In the genomic region with DNA sequence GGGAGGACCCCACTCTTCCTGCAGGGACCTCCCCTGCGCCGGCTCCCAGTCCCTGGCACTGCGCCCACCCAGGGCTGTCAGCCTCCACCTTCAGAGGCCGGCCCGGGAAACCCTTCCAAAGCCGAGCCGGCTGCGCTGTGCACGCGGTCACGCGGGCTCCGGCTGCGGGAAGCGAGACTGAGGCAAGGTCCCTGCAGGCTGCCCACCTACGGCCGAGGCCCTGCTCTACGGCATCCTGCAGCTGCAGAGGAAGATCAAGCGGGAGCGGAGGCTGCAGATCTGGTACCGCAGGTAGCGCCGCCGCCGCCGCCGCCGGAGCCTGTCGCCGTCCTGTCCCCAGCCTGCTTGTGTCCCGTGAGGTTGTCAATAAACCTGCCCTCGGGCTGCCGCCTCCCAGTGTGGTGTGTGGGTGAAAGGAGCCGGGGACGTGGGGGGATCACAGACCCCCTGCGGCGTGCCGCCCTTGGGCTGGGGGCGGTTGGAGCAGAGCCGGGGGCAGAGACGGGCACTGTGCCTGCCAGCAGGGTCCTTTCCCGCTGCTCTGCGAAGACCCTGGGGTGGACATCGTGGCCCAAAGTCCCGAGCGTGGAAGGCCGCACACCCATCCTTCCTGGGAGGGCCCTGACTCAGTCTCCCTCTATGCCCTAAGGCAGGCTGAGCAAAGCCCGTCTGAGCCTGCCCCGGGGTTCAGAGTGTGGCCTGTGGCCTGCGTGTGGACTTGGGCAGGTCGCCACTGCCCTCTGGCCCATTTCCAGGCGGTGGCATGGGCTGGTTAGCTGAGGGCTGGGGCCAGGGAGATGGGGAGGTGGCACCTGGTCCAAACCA, we compare ENCODE assay signal across 15 cellular contexts. TPM values are rescaled to one million over a fixed set of nuclear protein-coding genes. Genes with fewer than 3 reads are reported as not detected.
DNase-seq lines count a peak whose midpoint lies in the region; ATAC-seq and TF ChIP-seq lines count a peak whose summit lies in the region.
"Had no signal": no experiment of that assay in that cellular context is flagged by ENCODE, and none has a peak within 500 bp of the region (broad histone marks: within the 10 kb centered on the region; RNA-seq: fewer than 3 reads in every experiment).

No MANE protein-coding gene starts in this region.

- no peak overlapping the region for H3K4me3 ChIP-seq in psoas muscle
- H3K4me3 ChIP-seq: lung, smooth muscle cell, testis had no signal

- 49 to 77% (median 57%) methylated on average over 43 to 52 of the region's 52 CpGs for WGBS in psoas muscle, 3 donors

- peaks cover 22% of the 10 kb centered on the region for H3K4me1 ChIP-seq in psoas muscle

- H3K9me3 ChIP-seq in psoas muscle: no peaks in the 10 kb centered on the region
- H3K9me3 ChIP-seq: testis had no signal

- peak overlapping the region; percentile 30 for H3K27ac ChIP-seq in psoas muscle

- TF ChIP-seq CTCF in psoas muscle (IDR thresholded peaks at IDR 0.05): no peak

- ATAC-seq in psoas muscle (peak; percentile 10 to 51 (median 40)), HG03196 (IDR thresholded peaks at IDR 0.05; ENCODE audit: unreplicated experiment) (no peak)
- ATAC-seq: CD8-positive, alpha-beta T cell had no signal

- DNase-seq in NCI-H1105 treated with DMSO at 0.1 percent for 48 hours (lab: John Stamatoyannopoulos, UW) (peak; percentile 39), cerebellum (ENCODE audit: low spot score) (peak; percentile 40), psoas muscle (peak in 1 of 2 donors; percentile 78)
- no peak for DNase-seq in activated CD4-positive, alpha-beta T cell treated with anti-CD3 and anti-CD28 coated beads for 1 hour
- DNase-seq: activated CD4-positive, alpha-beta T cell treated with anti-CD3 and anti-CD28 coated beads, Interleukin-2, amount 50 U/mL, for 48 hours; amniotic stem cell; CD8-positive, alpha-beta T cell; dermis blood vessel endothelial cell; GOT3; NCI-H1694 treated with DMSO at 0.1 percent for 48 hours; T1000; testis had no signal

- H3K27me3 ChIP-seq in psoas muscle (ENCODE audit: insufficient read depth in 3 of 3, low read length in 2 of 3): no peaks in the 10 kb centered on the region
- H3K27me3 ChIP-seq: testis had no signal

- peaks cover 0 to 60% of the 10 kb centered on the region in 2 donors for H3K36me3 ChIP-seq in psoas muscle (ENCODE audit: insufficient read depth in 1 of 2, low read depth in 1 of 2)

- intact Hi-C loops in psoas muscle (cut with DNase I): loop anchor here in 1 of 2 donors (5.0 kb wide), 1 partner anchor 118 kb away; a partner anchor contains a TSS

RNA-seq across cellular contexts. Expression of a gene that starts 5.9 kb away (rescaled TPM):
- total RNA-seq in cerebellum (10.3 TPM), psoas muscle (100 to 1,000 TPM; 227 to 339 (median 232) TPM)
- 100 to 1,000 TPM; 162 to 464 (median 351) TPM for polyA plus RNA-seq in psoas muscle

RNA-seq across cellular contexts. Expression of a gene that starts 11.7 kb away (rescaled TPM):
- total RNA-seq in cerebellum (27.6 TPM), psoas muscle (100 to 1,000 TPM; 230 to 338 (median 308) TPM)
- 100 to 1,000 TPM; 177 to 423 (median 294) TPM for polyA plus RNA-seq in psoas muscle

RNA-seq across cellular contexts. Expression of a gene that starts 12.0 kb away (rescaled TPM):
- total RNA-seq in cerebellum (26.9 TPM), psoas muscle (100 to 1,000 TPM in 1 of 4 donors, 10 to 100 TPM in 3; 59.9 to 122 (median 86.9) TPM)
- 100 to 1,000 TPM in 1 of 3 donors, 10 to 100 TPM in 2; 68.9 to 103 (median 94.1) TPM for polyA plus RNA-seq in psoas muscle

RNA-seq across cellular contexts. Expression of a gene that starts 42.8 kb away (rescaled TPM):
- 280 TPM for total RNA-seq in cerebellum
- 100 to 1,000 TPM; 697 to 992 (median 943) TPM for total RNA-seq in psoas muscle
- 1,000 to 10,000 TPM; 2,739 to 4,077 (median 3,158) TPM for polyA plus RNA-seq in psoas muscle

RNA-seq across cellular contexts. Expression of a gene that starts 54.5 kb away (rescaled TPM):
- total RNA-seq in cerebellum (137 TPM), psoas muscle (under 1 TPM; 0.04 to 0.06 (median 0.05) TPM)
- polyA plus RNA-seq in psoas muscle: under 1 TPM in 2 of 3 donors, not detected in 1; 0.01 to 0.03 TPM

Comparison
In these comparisons a context has a peak if more than half of its experiments do, and no peak if none do; other contexts are left out.
1. RNA of a gene that starts 5.9 kb away (total RNA-seq): 227 to 339 TPM in psoas muscle; 10.3 TPM in cerebellum (single experiment); every median in the first group is over 10 times any median in the second.